Comparison of ENCODE assay signal across 2 cellular contexts in the genomic region with DNA sequence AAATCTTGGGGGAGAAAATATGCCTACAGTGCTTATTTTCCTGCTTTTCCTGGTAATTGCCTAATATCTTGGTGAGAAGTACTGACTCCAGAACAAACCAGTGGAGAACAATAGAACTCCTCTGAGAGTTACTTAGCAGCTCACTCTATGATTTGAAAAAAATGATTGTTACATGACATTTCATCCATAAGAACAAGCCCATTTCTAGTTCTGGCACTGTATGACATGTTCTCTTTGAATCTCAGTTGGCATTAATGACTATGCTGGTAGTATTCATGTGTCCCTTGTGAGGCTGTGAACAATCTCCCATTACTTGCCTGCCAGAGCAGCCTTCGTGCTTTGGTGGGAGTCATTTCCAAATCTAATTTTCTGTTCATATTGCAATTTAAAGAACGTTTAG.
TF ChIP-seq lines count a peak whose summit lies in the region.

No MANE protein-coding gene starts in this region.

TF ChIP-seq in IMR-90, 13 proteins besides CTCF, POLR2A, EP300 and RAD21:
- TF ChIP-seq NFE2L2 (IDR thresholded peaks at IDR 0.05; ENCODE audit: low read depth, low read length) (no peak), FOS (IDR thresholded peaks at IDR 0.05; ENCODE audit: low read depth, low read length) (no peak), RCOR1 (IDR thresholded peaks at IDR 0.05; ENCODE audit: insufficient replicate concordance, low read length) (no peak), CHD1 (IDR thresholded peaks at IDR 0.05; ENCODE audit: low read depth, low read length) (no peak), RFX5 (IDR thresholded peaks at IDR 0.05; ENCODE audit: low read depth, low read length) (no peak), MAZ (IDR thresholded peaks at IDR 0.05; ENCODE audit: borderline replicate concordance, low read depth, low read length) (no peak), SMC3 (IDR thresholded peaks at IDR 0.05; ENCODE audit: low read depth, low read length) (no peak), MAFK (IDR thresholded peaks at IDR 0.05; ENCODE audit: low read depth, low read length) (no peak), BHLHE40 (IDR thresholded peaks at IDR 0.05; ENCODE audit: low read depth, low read length) (no peak), CEBPB (IDR thresholded peaks at IDR 0.05; ENCODE audit: low read depth, low read length) (no peak)
- TF ChIP-seq, protein P1, sequence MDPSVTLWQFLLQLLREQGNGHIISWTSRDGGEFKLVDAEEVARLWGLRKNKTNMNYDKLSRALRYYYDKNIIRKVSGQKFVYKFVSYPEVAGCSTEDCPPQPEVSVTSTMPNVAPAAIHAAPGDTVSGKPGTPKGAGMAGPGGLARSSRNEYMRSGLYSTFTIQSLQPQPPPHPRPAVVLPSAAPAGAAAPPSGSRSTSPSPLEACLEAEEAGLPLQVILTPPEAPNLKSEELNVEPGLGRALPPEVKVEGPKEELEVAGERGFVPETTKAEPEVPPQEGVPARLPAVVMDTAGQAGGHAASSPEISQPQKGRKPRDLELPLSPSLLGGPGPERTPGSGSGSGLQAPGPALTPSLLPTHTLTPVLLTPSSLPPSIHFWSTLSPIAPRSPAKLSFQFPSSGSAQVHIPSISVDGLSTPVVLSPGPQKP (IDR thresholded peaks at IDR 0.05; ENCODE audit: borderline replicate concordance, low read depth, low read length): no peak
- TF ChIP-seq, protein P2, sequence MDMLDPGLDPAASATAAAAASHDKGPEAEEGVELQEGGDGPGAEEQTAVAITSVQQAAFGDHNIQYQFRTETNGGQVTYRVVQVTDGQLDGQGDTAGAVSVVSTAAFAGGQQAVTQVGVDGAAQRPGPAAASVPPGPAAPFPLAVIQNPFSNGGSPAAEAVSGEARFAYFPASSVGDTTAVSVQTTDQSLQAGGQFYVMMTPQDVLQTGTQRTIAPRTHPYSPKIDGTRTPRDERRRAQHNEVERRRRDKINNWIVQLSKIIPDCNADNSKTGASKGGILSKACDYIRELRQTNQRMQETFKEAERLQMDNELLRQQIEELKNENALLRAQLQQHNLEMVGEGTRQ (IDR thresholded peaks at IDR 0.05; ENCODE audit: low read depth, low read length): no peak
TF ChIP-seq in IMR-90: peak in this region for 0.

TF ChIP-seq in endothelial cell of umbilical vein, 7 proteins besides CTCF, POLR2A, EP300 and RAD21:
- TF ChIP-seq EZH2 (IDR thresholded peaks at IDR 0.05; ENCODE audit: borderline replicate concordance, low read depth, low read length, severe bottlenecking): no peak
- TF ChIP-seq, protein P3, sequence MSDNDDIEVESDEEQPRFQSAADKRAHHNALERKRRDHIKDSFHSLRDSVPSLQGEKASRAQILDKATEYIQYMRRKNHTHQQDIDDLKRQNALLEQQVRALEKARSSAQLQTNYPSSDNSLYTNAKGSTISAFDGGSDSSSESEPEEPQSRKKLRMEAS (IDR thresholded peaks at IDR 0.05; ENCODE audit: insufficient read depth, insufficient read length): no peak
- TF ChIP-seq JUN (IDR thresholded peaks at IDR 0.05; ENCODE audit: borderline replicate concordance, insufficient read depth, insufficient read length, low read depth): no peak
- TF ChIP-seq POLR2AphosphoS5 (IDR thresholded peaks at IDR 0.05; ENCODE audit: insufficient read depth, low read depth, low read length): no peak
- no peak for TF ChIP-seq MYC (IDR thresholded peaks at IDR 0.05; ENCODE audit: low read depth, low read length)
- TF ChIP-seq GATA2 (IDR thresholded peaks at IDR 0.05; ENCODE audit: insufficient read depth, insufficient read length, low read depth, low read length): no peak
- TF ChIP-seq FOS (IDR thresholded peaks at IDR 0.05; ENCODE audit: borderline replicate concordance, insufficient read depth, low read length): no peak
